Comparison of ENCODE assay signal across 27 cellular contexts in genomic region chr5:148467958-148468357, GRCh38.
"Had no signal": no experiment of that assay in that cellular context is flagged by ENCODE, and none has a peak within 500 bp of the region (broad histone marks: within the 10 kb centered on the region; RNA-seq: fewer than 3 reads in every experiment).

No MANE protein-coding gene starts in this region.

- H3K9me3 Mint-ChIP-seq: activated naive CD4-positive, alpha-beta T cell treated with anti-CD3 and anti-CD28 coated beads, Interleukin-2, amount 50 U/mL, for 24 hours; activated T-helper 2 cell treated with anti-CD3 and anti-CD28 coated beads, Interferon-gamma antibody, Interleukin-2, Interleukin-4, amounts not matched to agents 10 μg/mL and 5 μg/mL and 100 μg/mL, durations not matched to agents 14 hours and 24 hours and 36 hours; natural killer cell; stimulated activated effector memory CD8-positive, alpha-beta T cell treated with anti-CD3 and anti-CD28 coated beads, Interleukin-12 subunit alpha, Interleukin-12 subunit beta, amount 100 ng/mL, for 72 hours; stimulated activated naive CD8-positive, alpha-beta T cell treated with anti-CD3 and anti-CD28 coated beads, Interleukin-15, Interleukin-2, amounts not matched to agents 100 ng/mL and 50 ng/mL, for 24 hours; T-helper 2 cell treated with Interferon-gamma antibody and Interleukin-4, amounts not matched to agents 5 μg/mL and 100 μg/mL, for 36 hours had no signal

- H3K36me3 Mint-ChIP-seq: activated CD8-positive, alpha-beta memory T cell treated with anti-CD3 and anti-CD28 coated beads, Interleukin-2, amount 10 ng/mL, durations not matched to agents 7 days and 5 days; activated naive CD4-positive, alpha-beta T cell treated with anti-CD3 and anti-CD28 coated beads, Interleukin-2, amount 50 U/mL, for 24 hours; natural killer cell; stimulated activated effector memory CD8-positive, alpha-beta T cell treated with anti-CD3 and anti-CD28 coated beads, Interleukin-12 subunit alpha, Interleukin-12 subunit beta, amount 100 ng/mL, for 72 hours had no signal

- H3K9me3 ChIP-seq: adrenal gland, esophagus muscularis mucosa, heart left ventricle, lower lobe of right lung, thoracic aorta, upper lobe of left lung, vagina had no signal

- H3K4me1 ChIP-seq: adrenal gland, foreskin keratinocyte, vagina had no signal

- H3K4me3 Mint-ChIP-seq: activated CD4-positive, alpha-beta T cell treated with anti-CD3 and anti-CD28 coated beads for 36 hours; activated CD8-positive, alpha-beta memory T cell treated with anti-CD3 and anti-CD28 coated beads, Interleukin-2, amount 10 ng/mL, durations not matched to agents 7 days and 5 days; activated CD8-positive, alpha-beta T cell treated with anti-CD3 and anti-CD28 coated beads, Interleukin-2, amount 10 ng/mL, durations not matched to agents 7 days and 5 days; activated naive CD4-positive, alpha-beta T cell treated with anti-CD3 and anti-CD28 coated beads, Interleukin-2, amount 50 U/mL, for 24 hours; natural killer cell; stimulated activated effector memory CD8-positive, alpha-beta T cell treated with anti-CD3 and anti-CD28 coated beads, Interleukin-12 subunit alpha, Interleukin-12 subunit beta, amount 100 ng/mL, for 72 hours; stimulated activated naive CD8-positive, alpha-beta T cell treated with anti-CD3 and anti-CD28 coated beads, Interleukin-15, Interleukin-2, amounts not matched to agents 100 ng/mL and 50 ng/mL, for 24 hours; T-helper 2 cell treated with Interferon-gamma antibody and Interleukin-4, amounts not matched to agents 5 μg/mL and 100 μg/mL, for 36 hours had no signal

- H3K27me3 Mint-ChIP-seq: activated CD4-positive, alpha-beta T cell treated with anti-CD3 and anti-CD28 coated beads for 36 hours had no signal

- H3K27ac ChIP-seq: adrenal gland, foreskin keratinocyte, lower lobe of right lung, skin epidermis, vagina had no signal

- H3K4me1 Mint-ChIP-seq: activated CD4-positive, alpha-beta T cell treated with anti-CD3 and anti-CD28 coated beads for 36 hours; activated CD8-positive, alpha-beta memory T cell treated with anti-CD3 and anti-CD28 coated beads, Interleukin-2, amount 10 ng/mL, durations not matched to agents 7 days and 5 days; activated naive CD4-positive, alpha-beta T cell treated with anti-CD3 and anti-CD28 coated beads, Interleukin-2, amount 50 U/mL, for 24 hours; natural killer cell; stimulated activated effector memory CD8-positive, alpha-beta T cell treated with anti-CD3 and anti-CD28 coated beads, Interleukin-12 subunit alpha, Interleukin-12 subunit beta, amount 100 ng/mL, for 72 hours had no signal

- DNase-seq: activated CD4-positive, alpha-beta T cell treated with anti-CD3 and anti-CD28 coated beads for 36 hours; activated CD4-positive, CD25-positive, alpha-beta regulatory T cell; activated CD8-positive, alpha-beta memory T cell treated with anti-CD3 and anti-CD28 coated beads, Interleukin-2, amount 10 ng/mL, durations not matched to agents 7 days and 5 days; activated CD8-positive, alpha-beta T cell treated with anti-CD3 and anti-CD28 coated beads, Interleukin-2, amount 10 ng/mL, durations not matched to agents 7 days and 5 days; activated T-cell treated with anti-CD3 and anti-CD28 coated beads, Interleukin-2, amount 50 U/mL, for 48 hours; adrenal gland; central memory CD4-positive, alpha-beta T cell; dermis blood vessel endothelial cell; effector CD4-positive, alpha-beta T cell; foreskin keratinocyte; heart left ventricle; lower lobe of right lung; mesendoderm; natural killer cell; stimulated activated CD4-positive, alpha-beta T cell treated with anti-CD3 and anti-CD28 coated beads, Interleukin-4, amount 100 ng/mL, for 24 hours; T-helper 1 cell; upper lobe of left lung had no signal

- H3K36me3 ChIP-seq: adrenal gland, esophagus muscularis mucosa, heart left ventricle, lower lobe of right lung, thoracic aorta, upper lobe of left lung, vagina had no signal

- H3K27me3 ChIP-seq: adrenal gland, esophagus muscularis mucosa, heart left ventricle, upper lobe of left lung, vagina had no signal

- H3K27ac Mint-ChIP-seq: activated CD4-positive, alpha-beta T cell treated with anti-CD3 and anti-CD28 coated beads for 36 hours; activated CD8-positive, alpha-beta memory T cell treated with anti-CD3 and anti-CD28 coated beads, Interleukin-2, amount 10 ng/mL, durations not matched to agents 7 days and 5 days; activated CD8-positive, alpha-beta T cell treated with anti-CD3 and anti-CD28 coated beads, Interleukin-2, amount 10 ng/mL, durations not matched to agents 7 days and 5 days; activated naive CD4-positive, alpha-beta T cell treated with anti-CD3 and anti-CD28 coated beads, Interleukin-2, amount 50 U/mL, for 24 hours; activated T-helper 2 cell treated with anti-CD3 and anti-CD28 coated beads, Interferon-gamma antibody, Interleukin-2, Interleukin-4, amounts not matched to agents 10 μg/mL and 5 μg/mL and 100 μg/mL, durations not matched to agents 14 hours and 24 hours and 36 hours; natural killer cell; stimulated activated effector memory CD8-positive, alpha-beta T cell treated with anti-CD3 and anti-CD28 coated beads, Interleukin-12 subunit alpha, Interleukin-12 subunit beta, amount 100 ng/mL, for 72 hours; stimulated activated naive CD8-positive, alpha-beta T cell treated with anti-CD3 and anti-CD28 coated beads, Interleukin-15, Interleukin-2, amounts not matched to agents 100 ng/mL and 50 ng/mL, for 24 hours; T-helper 2 cell treated with Interferon-gamma antibody and Interleukin-4, amounts not matched to agents 5 μg/mL and 100 μg/mL, for 36 hours had no signal

- ATAC-seq: activated CD4-positive, alpha-beta T cell treated with anti-CD3 and anti-CD28 coated beads for 36 hours; activated CD8-positive, alpha-beta memory T cell treated with anti-CD3 and anti-CD28 coated beads, Interleukin-2, amount 10 ng/mL, durations not matched to agents 7 days and 5 days; activated CD8-positive, alpha-beta T cell treated with anti-CD3 and anti-CD28 coated beads, Interleukin-2, amount 10 ng/mL, durations not matched to agents 7 days and 5 days; foreskin keratinocyte; heart left ventricle; lower lobe of right lung; natural killer cell; sciatic nerve; stimulated activated effector memory CD8-positive, alpha-beta T cell treated with anti-CD3 and anti-CD28 coated beads, Interleukin-12 subunit alpha, Interleukin-12 subunit beta, amount 100 ng/mL, for 72 hours had no signal

- H3K4me3 ChIP-seq: adrenal gland, esophagus muscularis mucosa, heart left ventricle, lower lobe of right lung, skin epidermis, thoracic aorta, upper lobe of left lung, vagina had no signal
